8 cellular contexts compared by ENCODE assay signal in genomic region chr16:4944333-4945281, GRCh38. TPM values are rescaled to one million over a fixed set of nuclear protein-coding genes. Genes with fewer than 3 reads are reported as not detected.
DNase-seq lines count a peak whose midpoint lies in the region; ATAC-seq and TF ChIP-seq lines count a peak whose summit lies in the region.

No MANE protein-coding gene starts in this region.

- peak; percentile 65 for ATAC-seq in HCT116
- ATAC-seq in left lung, result peak; percentile 90
- ATAC-seq in GM21717 (IDR thresholded peaks at IDR 0.05; ENCODE audit: unreplicated experiment), result no peak
- ATAC-seq in HG03565 (IDR thresholded peaks at IDR 0.05; ENCODE audit: unreplicated experiment), result no peak

- H2AFZ ChIP-seq in HCT116 (ENCODE audit: low read depth, low read length, poor library complexity, severe bottlenecking), result no peak overlapping the region

- H3K36me3 ChIP-seq in HCT116 (ENCODE audit: control insufficient read depth in 1 of 2, insufficient read depth in 2 of 2, low read length in 2 of 2), result no peaks in the 10 kb centered on the region
- H3K36me3 ChIP-seq in left lung, result no peaks in the 10 kb centered on the region
- no peaks in the 10 kb centered on the region for H3K36me3 ChIP-seq in tibial artery

- H3K27me3 ChIP-seq in HCT116 (ENCODE audit: insufficient read depth, low read length), result no peaks in the 10 kb centered on the region
- H3K27me3 ChIP-seq in left lung, result peaks cover 0 to 16% of the 10 kb centered on the region in 2 donors
- no peaks in the 10 kb centered on the region for H3K27me3 ChIP-seq in tibial artery

- H3K9me2 ChIP-seq in HCT116 (ENCODE audit: insufficient read depth), result no peaks in the 10 kb centered on the region

- peak overlapping the region; percentile 70 for H3K4me2 ChIP-seq in HCT116 (ENCODE audit: low read length)

- peak overlapping the region; percentile 76 for H3K9ac ChIP-seq in HCT116 (ENCODE audit: low read length)

- TF ChIP-seq RAD21 in HCT116 (IDR thresholded peaks at IDR 0.05; ENCODE audit: low read depth), result no peak

- no peaks in the 10 kb centered on the region for H3K9me3 ChIP-seq in HCT116 (ENCODE audit: control insufficient read depth in 1 of 2, insufficient read depth in 1 of 2, low read depth in 1 of 2, low read length in 2 of 2)
- no peaks in the 10 kb centered on the region for H3K9me3 ChIP-seq in left lung
- no peaks in the 10 kb centered on the region for H3K9me3 ChIP-seq in tibial artery

- no peaks in the 10 kb centered on the region for H3K79me2 ChIP-seq in HCT116 (ENCODE audit: insufficient read depth, low read length)

- intact Hi-C loops in HCT116 (cut with micrococcal nuclease) (loop anchor here (1.0 to 5.0 kb wide), 5 partner anchors 62 to 322 kb away; partner anchors contain the start of genes ANKS3, DNAAF8, GLYR1 and MGRN1), left lung (cut with DNase I) (no loop called here), tibial artery (cut with DNase I; ENCODE audit: low total_unique reads) (loop anchor here (5.0 kb wide), 1 partner anchor 197 kb away; no protein-coding TSS in a partner anchor)

- peak overlapping the region; percentile 100 for H3K27ac ChIP-seq in HCT116 (ENCODE audit: low read depth, low read length)
- H3K27ac ChIP-seq in left lung, result peak overlapping the region; percentile 63 to 73
- H3K27ac ChIP-seq in tibial artery, result peak overlapping the region; percentile 82 to 83

- TF ChIP-seq CTCF in HCT116 (IDR thresholded peaks at IDR 0.05 in 2 of 3, conservative IDR thresholded peaks at IDR 0.05 in 1 of 3; ENCODE audit: borderline replicate concordance in 1 of 3, insufficient read depth in 1 of 3, low read depth in 2 of 3, low read length in 2 of 3), result no peak
- TF ChIP-seq CTCF in left lung (IDR thresholded peaks at IDR 0.05), result no peak
- no peak for TF ChIP-seq CTCF in tibial artery (IDR thresholded peaks at IDR 0.05)

- no peaks in the 10 kb centered on the region for H4K20me1 ChIP-seq in HCT116 (ENCODE audit: insufficient read depth)

- BruUV-seq in HCT116 (replicated peaks; lab: Mats Ljungman, UMichigan), result no TSS peak

- peak overlapping the region; percentile 35 to 41 for H3K4me3 ChIP-seq in HCT116 (replicated peaks in 1 of 2; ENCODE audit: low read depth in 1 of 2, low read length in 2 of 2)
- no peak overlapping the region for H3K4me3 ChIP-seq in left lung
- no peak overlapping the region for H3K4me3 ChIP-seq in tibial artery

- RAD21 ChIA-PET in HCT116 (lab: Charles Lee; ENCODE audit: low non-redundant PET in 1 of 2, low total read pairs in 2 of 2, uncharacterized antibody in 2 of 2, unreplicated experiment in 2 of 2), result no interaction called here

- H3K4me1 ChIP-seq in HCT116 (ENCODE audit: control insufficient read depth in 1 of 2, insufficient read depth in 2 of 2, low read length in 2 of 2) (peaks cover 63 to 82% of the 10 kb centered on the region in 2 experiments), left lung (peaks cover 27 to 37% of the 10 kb centered on the region in 2 donors), tibial artery (peaks cover 0 to 43% (median 39%) of the 10 kb centered on the region in 4 donors)

- TF ChIP-seq POLR2A in HCT116 (IDR thresholded peaks at IDR 0.05; ENCODE audit: borderline replicate concordance, extremely low read depth, insufficient read depth, insufficient read length), result no peak

- DNase-seq in HCT116 (ENCODE audit: low read depth, low spot score) (peak; percentile 84), NCI-H226 (peak; percentile 97), cerebellar cortex (ENCODE audit: low spot score) (peak; percentile 54), left lung (peak; percentile 90 to 95), tibial artery (peak; percentile 94 to 98), GF-D8 (lab: John Stamatoyannopoulos, UW) (no peak)

- POLR2A ChIA-PET in HCT116 (lab: Charles Lee), result interaction anchor here (0.7 to 1.4 kb wide), 4 partner anchors 12 to 210 kb away, joined by 4 to 6 read pairs (median 5); partner anchors contain the start of genes ANKS3, DNAAF8, ROGDI and SEC14L5

- CTCF ChIA-PET in HCT116 (lab: Charles Lee), result interaction anchor here (0.8 kb wide), 1 partner anchor 8 kb away, joined by 4 read pairs; no protein-coding TSS in a partner anchor

TF ChIP-seq in HCT116, 20 proteins besides CTCF, POLR2A, EP300 and RAD21:
- TF ChIP-seq ZBTB33 (IDR thresholded peaks at IDR 0.05; ENCODE audit: extremely low read depth, insufficient replicate concordance, low read length) (peak; percentile 58), ZFX (IDR thresholded peaks at IDR 0.05) (no peak), POLR2AphosphoS5 (IDR thresholded peaks at IDR 0.05; ENCODE audit: low read depth, low read length) (peak; percentile 72), EZH2phosphoT487 (IDR thresholded peaks at IDR 0.05; ENCODE audit: borderline replicate concordance) (no peak)
TF ChIP-seq in HCT116: peak in this region for 2.

RNA-seq across cellular contexts. Expression of gene PPL, which starts 7.7 kb away (rescaled TPM):
- 56.4 TPM for total RNA-seq in HCT116 (2021; ENCODE audit: unreplicated experiment)
- 55.1 and 61.6 TPM in 2 replicates for polyA plus RNA-seq in HCT116 (2012)
- total RNA-seq in left lung, result 10 to 100 TPM; 69.8 to 77.1 TPM

RNA-seq across cellular contexts. Expression of gene SEC14L5, which starts 13.5 kb away (rescaled TPM):
- total RNA-seq in HCT116 (2021; ENCODE audit: unreplicated experiment), result 0.27 TPM
- 0.17 and 0.20 TPM in 2 replicates for polyA plus RNA-seq in HCT116 (2012)
- total RNA-seq in left lung, result under 1 TPM; 0.52 to 0.76 TPM

Comparison
In these comparisons a context has a peak if more than half of its experiments do, and no peak if none do; other contexts are left out.
1. ATAC-seq: peak in HCT116 (single experiment) and left lung (single experiment); none in GM21717 (single experiment) and HG03565 (single experiment).
2. H3K4me3 ChIP-seq: peak in HCT116 (2 of 2); none in left lung (0 of 2) and tibial artery (0 of 2).
3. intact Hi-C loops: an anchor here in HCT116 (1.0 to 5.0 kb wide) and tibial artery (5.0 kb wide); none called in left lung.
4. Peak in every context shown above with its lines, with median percentiles within 50 percentile points of each other: H3K27ac ChIP-seq.